ENCODE assay signal across 8 cellular contexts in genomic region chr2:13522917-13523821, GRCh38.
DNase-seq lines count a peak whose midpoint lies in the region; ATAC-seq and TF ChIP-seq lines count a peak whose summit lies in the region.

No MANE protein-coding gene starts in this region.

- no peak for TF ChIP-seq POLR2A in stomach (IDR thresholded peaks at IDR 0.05)
- TF ChIP-seq POLR2A in thyroid gland (IDR thresholded peaks at IDR 0.05), result no peak

- H3K27me3 ChIP-seq in stomach (no peaks in the 10 kb centered on the region), thyroid gland (no peaks in the 10 kb centered on the region)

- H3K27ac ChIP-seq in stomach (peak overlapping the region; percentile 78 to 93 (median 84)), thyroid gland (no peak overlapping the region)

- peak; percentile 93 for ATAC-seq in HG03039 (IDR thresholded peaks at IDR 0.05; ENCODE audit: unreplicated experiment)

- H3K9me3 ChIP-seq in stomach (no peaks in the 10 kb centered on the region), thyroid gland (no peaks in the 10 kb centered on the region)

- H3K36me3 ChIP-seq in stomach (no peaks in the 10 kb centered on the region), thyroid gland (no peaks in the 10 kb centered on the region)

- TF ChIP-seq CTCF in stomach (IDR thresholded peaks at IDR 0.05), result peak in 2 of 7 experiments; percentile 21 to 37
- TF ChIP-seq CTCF in thyroid gland (IDR thresholded peaks at IDR 0.05), result no peak

- WGBS in stomach, 5 donors, result 20 to 29% (median 27%) methylated on average over 6 of the region's 6 CpGs
- 41 to 43% methylated on average over 6 of the region's 6 CpGs for WGBS in thyroid gland, 2 donors

- H3K4me3 ChIP-seq in stomach, result no peak overlapping the region
- no peak overlapping the region for H3K4me3 ChIP-seq in thyroid gland (replicated peaks in 1 of 3)

- TF ChIP-seq EP300 in stomach (IDR thresholded peaks at IDR 0.05), result no peak

- DNase-seq in NCI-H510A treated with DMSO at 0.1 percent for 48 hours (lab: John Stamatoyannopoulos, UW) (peak; percentile 41), NCI-H510A (lab: John Stamatoyannopoulos, UW) (no peak), astrocyte of the hippocampus (ENCODE audit: low read depth, low spot score) (peak; percentile 62), stomach (peak; percentile 82), thyroid gland (no peak), NCI-H2227 treated with DMSO at 0.1 percent for 48 hours (lab: John Stamatoyannopoulos, UW) (no peak)
- DNase-seq in activated CD8-positive, alpha-beta memory T cell treated with anti-CD3 and anti-CD28 coated beads, Interleukin-2, amount 50 U/mL, for 4 hours, result no peak

- intact Hi-C loops in stomach (cut with DNase I; ENCODE audit: low total_unique reads), result no loop called here
- intact Hi-C loops in thyroid gland (cut with DNase I), result no loop called here

- peaks cover 0 to 17% (median 5%) of the 10 kb centered on the region in 4 donors for H3K4me1 ChIP-seq in stomach
- H3K4me1 ChIP-seq in thyroid gland, result no peaks in the 10 kb centered on the region

Comparison
In these comparisons a context has a peak if more than half of its experiments do, and no peak if none do; other contexts are left out.
1. DNase-seq: peak in NCI-H510A treated with DMSO at 0.1 percent for 48 hours (single experiment), astrocyte of the hippocampus (single experiment) and stomach (single experiment); none in NCI-H510A (single experiment), thyroid gland (0 of 2), activated CD8-positive, alpha-beta memory T cell treated with anti-CD3 and anti-CD28 coated beads, Interleukin-2, amount 50 U/mL, for 4 hours (single experiment) and NCI-H2227 treated with DMSO at 0.1 percent for 48 hours (single experiment).
2. H3K27ac ChIP-seq: peak in stomach (5 of 5); none in thyroid gland (0 of 3).